ENCODE assay signal across 10 cellular contexts in genomic region chr1:1630191-1630964, GRCh38. TPM values are rescaled to one million over a fixed set of nuclear protein-coding genes. Genes with fewer than 3 reads are reported as not detected.
DNase-seq lines count a peak whose midpoint lies in the region; ATAC-seq, FAIRE-seq and TF ChIP-seq lines count a peak whose summit lies in the region.
"Had no signal": no experiment of that assay in that cellular context is flagged by ENCODE, and none has a peak within 500 bp of the region (broad histone marks: within the 10 kb centered on the region; RNA-seq: fewer than 3 reads in every experiment).

No MANE protein-coding gene starts in this region.

- no peak overlapping the region for H3K27ac Mint-ChIP-seq in chondrocyte (ENCODE audit: unreplicated experiment)

- H3K9me3 Mint-ChIP-seq in chondrocyte (ENCODE audit: low read depth) = no peaks in the 10 kb centered on the region

- H3K4me1 Mint-ChIP-seq in chondrocyte (ENCODE audit: low read depth) = no peaks in the 10 kb centered on the region

- intact Hi-C loops in esophagus muscularis mucosa (cut with DNase I) = no loop called here
- intact Hi-C loops in pancreas (cut with DNase I) = no loop called here

- TF ChIP-seq CTCF in esophagus muscularis mucosa (IDR thresholded peaks at IDR 0.05) (no peak), pancreas (IDR thresholded peaks at IDR 0.05) (no peak), tibial nerve (IDR thresholded peaks at IDR 0.05) (no peak), chondrocyte (IDR thresholded peaks at IDR 0.05) (no peak)

- H3K4me1 ChIP-seq in esophagus muscularis mucosa (peaks cover 12 to 26% (median 25%) of the 10 kb centered on the region in 4 donors), pancreas (no peaks in the 10 kb centered on the region), tibial nerve (peaks cover 0 to 23% (median 8%) of the 10 kb centered on the region in 4 donors)

- H3K27me3 ChIP-seq in esophagus muscularis mucosa (peaks cover 10 to 44% (median 22%) of the 10 kb centered on the region in 4 donors), pancreas (no peaks in the 10 kb centered on the region), tibial nerve (peaks cover 0 to 27% of the 10 kb centered on the region in 2 donors)

- no peaks in the 10 kb centered on the region for H3K36me3 Mint-ChIP-seq in chondrocyte (ENCODE audit: low read depth)

- ATAC-seq in GM21723 (IDR thresholded peaks at IDR 0.05; ENCODE audit: unreplicated experiment) = peak; percentile 54
- peak in 3 of 4 donors; percentile 33 to 42 (median 39) for ATAC-seq in pancreas

- DNase-seq in CD1c-positive myeloid dendritic cell (ENCODE audit: extremely low spot score) (peak; percentile 89), NCI-H2029 (lab: John Stamatoyannopoulos, UW) (peak; percentile 88), esophagus muscularis mucosa (ENCODE audit: extremely low spot score) (peak; percentile 93), pancreas (peak in 4 of 6 donors; percentile 41 to 81 (median 58)), tibial nerve (ENCODE audit: low spot score in 2 of 2) (peak; percentile 34 to 40), chondrocyte (ENCODE audit: low spot score) (no peak)
- DNase-seq in activated CD8-positive, alpha-beta memory T cell treated with anti-CD3 and anti-CD28 coated beads, Interleukin-2, amount 50 U/mL, for 4 hours = peak; percentile 92

- H3K9me3 ChIP-seq in esophagus muscularis mucosa (no peaks in the 10 kb centered on the region), pancreas (no peaks in the 10 kb centered on the region), tibial nerve (no peaks in the 10 kb centered on the region)

- TF ChIP-seq POLR2A in esophagus muscularis mucosa (IDR thresholded peaks at IDR 0.05; ENCODE audit: low read depth) = no peak
- no peak for TF ChIP-seq POLR2A in tibial nerve (IDR thresholded peaks at IDR 0.05)

- H3K27me3 Mint-ChIP-seq in chondrocyte (ENCODE audit: low read depth) = no peaks in the 10 kb centered on the region

- no peak for FAIRE-seq in pancreas (lab: Jason Lieb, UNC)
- FAIRE-seq: G401.6, islet of Langerhans had no signal

- TF ChIP-seq EP300 in esophagus muscularis mucosa (IDR thresholded peaks at IDR 0.05) (no peak), tibial nerve (IDR thresholded peaks at IDR 0.05) (no peak)

- H3K4me3 Mint-ChIP-seq in chondrocyte (ENCODE audit: unreplicated experiment) = no peak overlapping the region

- peaks cover 14 to 43% (median 29%) of the 10 kb centered on the region in 4 donors for H3K36me3 ChIP-seq in esophagus muscularis mucosa
- H3K36me3 ChIP-seq in pancreas = peaks cover 0 to 6% (median 0%) of the 10 kb centered on the region in 3 donors
- H3K36me3 ChIP-seq in tibial nerve = peaks cover 0 to 46% (median 4%) of the 10 kb centered on the region in 3 donors

- WGBS in esophagus muscularis mucosa = 25% methylated on average over 13 of the region's 81 CpGs
- WGBS in pancreas, 2 donors = 69 to 81% methylated on average over 58 to 81 of the region's 81 CpGs
- 38 to 43% methylated on average over 21 to 35 of the region's 81 CpGs for WGBS in tibial nerve, 2 donors

- H3K27ac ChIP-seq in esophagus muscularis mucosa (replicated peaks in 1 of 4) = peak overlapping the region; percentile 77 to 87 (median 82)
- H3K27ac ChIP-seq in pancreas = peak overlapping the region in 2 of 4 donors; percentile 33 to 44
- peak overlapping the region in 2 of 4 donors; percentile 72 to 80 for H3K27ac ChIP-seq in tibial nerve

- H3K4me3 ChIP-seq in esophagus muscularis mucosa (peak overlapping the region; percentile 41 to 54 (median 46)), pancreas (peak overlapping the region in 1 of 4 donors; percentile 10), tibial nerve (peak overlapping the region in 2 of 4 donors; percentile 35 to 38)

RNA-seq across cellular contexts. Expression of gene MMP23B, which starts 1.6 kb away (rescaled TPM):
- total RNA-seq in esophagus muscularis mucosa = 10 to 100 TPM in 3 of 4 donors, 1 to 10 TPM in 1; 3.2 to 19.5 (median 14.0) TPM
- 1 to 10 TPM in 3 of 6 donors, under 1 TPM in 3; 0.46 to 6.9 (median 1.6) TPM for total RNA-seq in pancreas
- polyA plus RNA-seq in pancreas = 10 to 100 TPM in 1 of 2 donors, 1 to 10 TPM in 1; 1.1 to 12.3 TPM
- total RNA-seq in tibial nerve = 1 to 10 TPM; 1.2 to 6.6 (median 3.8) TPM
- total RNA-seq in chondrocyte = 18.3 to 71.4 TPM (median 68.7 TPM) in 3 replicates

RNA-seq across cellular contexts. Expression of gene MIB2, which starts 15.1 kb away (rescaled TPM):
- total RNA-seq in esophagus muscularis mucosa (10 to 100 TPM; 33.6 to 99.9 (median 74.6) TPM), pancreas (10 to 100 TPM; 27.4 to 60.8 (median 32.4) TPM), tibial nerve (100 to 1,000 TPM in 1 of 4 donors, 10 to 100 TPM in 3; 50.5 to 108 (median 98.6) TPM), chondrocyte (73.8 to 86.7 TPM (median 76.4 TPM) in 3 replicates)
- 100 to 1,000 TPM; 140 to 253 TPM for polyA plus RNA-seq in pancreas

RNA-seq across cellular contexts. Expression of gene CDK11B, which starts 28.4 kb away (rescaled TPM):
- 10 to 100 TPM; 27.2 to 68.9 (median 33.0) TPM for total RNA-seq in esophagus muscularis mucosa
- 10 to 100 TPM in 4 of 6 donors, 1 to 10 TPM in 2; 9.0 to 11.1 (median 10.6) TPM for total RNA-seq in pancreas
- polyA plus RNA-seq in pancreas = 10 to 100 TPM; 28.8 to 31.8 TPM
- total RNA-seq in tibial nerve = 10 to 100 TPM; 12.6 to 31.8 (median 24.7) TPM
- total RNA-seq in chondrocyte = 21.1 to 24.2 TPM (median 21.8 TPM) in 3 replicates

RNA-seq across cellular contexts. Expression of gene FNDC10, which starts 30.4 kb away (rescaled TPM):
- total RNA-seq in esophagus muscularis mucosa = 1 to 10 TPM in 1 of 4 donors, under 1 TPM in 2, not detected in 1; 0.50 to 1.9 (median 0.84) TPM
- 1 to 10 TPM in 2 of 6 donors, under 1 TPM in 4; 0.28 to 2.4 (median 0.71) TPM for total RNA-seq in pancreas
- 1 to 10 TPM; 1.6 to 2.3 TPM for polyA plus RNA-seq in pancreas
- 1 to 10 TPM; 1.4 to 3.0 (median 2.0) TPM for total RNA-seq in tibial nerve
- 23.3 to 32.6 TPM (median 24.8 TPM) in 3 replicates for total RNA-seq in chondrocyte

RNA-seq across cellular contexts. Expression of gene SSU72, which starts 55.7 kb away (rescaled TPM):
- total RNA-seq in esophagus muscularis mucosa (100 to 1,000 TPM in 2 of 4 donors, 10 to 100 TPM in 2; 78.7 to 134 (median 112) TPM), pancreas (10 to 100 TPM; 49.2 to 63.2 (median 54.4) TPM), tibial nerve (100 to 1,000 TPM; 129 to 161 (median 146) TPM), chondrocyte (99.7 to 129 TPM (median 100 TPM) in 3 replicates)
- 10 to 100 TPM; 57.9 to 74.3 TPM for polyA plus RNA-seq in pancreas
